In the genomic region with DNA sequence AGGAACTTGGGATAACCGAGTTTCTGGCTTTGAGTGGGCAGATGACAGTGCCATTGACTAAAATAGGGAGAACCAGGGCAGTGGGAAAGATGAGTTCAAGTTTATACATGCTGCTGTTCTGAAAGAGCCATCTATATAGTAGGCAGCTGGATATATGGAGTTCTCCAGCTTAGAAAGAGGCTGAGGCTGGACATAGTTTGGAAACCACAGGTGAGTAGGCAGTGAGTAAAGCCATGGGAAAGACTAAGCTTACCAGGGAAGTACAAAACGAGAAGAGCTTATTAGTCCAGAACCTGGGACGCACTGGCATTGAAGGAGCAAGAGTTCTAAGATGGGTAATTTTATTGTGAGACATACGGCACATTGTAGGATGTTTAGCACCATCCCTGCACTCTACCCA, we compare ENCODE assay signal across 11 cellular contexts. TPM values are rescaled to one million over a fixed set of nuclear protein-coding genes. Genes with fewer than 3 reads are reported as not detected.
DNase-seq lines count a peak whose midpoint lies in the region; ATAC-seq lines count a peak whose summit lies in the region.
"Had no signal": no experiment of that assay in that cellular context is flagged by ENCODE, and none has a peak within 500 bp of the region (broad histone marks: within the 10 kb centered on the region; RNA-seq: fewer than 3 reads in every experiment).

No MANE protein-coding gene starts in this region.

- no peaks in the 10 kb centered on the region for H3K27me3 Mint-ChIP-seq in activated CD4-positive, alpha-beta T cell treated with anti-CD3 and anti-CD28 coated beads for 36 hours
- H3K27me3 Mint-ChIP-seq in T-cell = no peaks in the 10 kb centered on the region
- no peaks in the 10 kb centered on the region for H3K27me3 Mint-ChIP-seq in stimulated activated memory B cell treated with anti-CD40 and anti-IgM and Interleukin-4, amounts not matched to agents 10 μg/mL and 1 μg/mL and 100 μg/mL, for 72 hours

- peak overlapping the region; percentile 6 for H3K27ac Mint-ChIP-seq in activated CD4-positive, alpha-beta T cell treated with anti-CD3 and anti-CD28 coated beads for 36 hours
- peak overlapping the region; percentile 19 to 44 for H3K27ac Mint-ChIP-seq in T-cell
- H3K27ac Mint-ChIP-seq in stimulated activated memory B cell treated with anti-CD40 and anti-IgM and Interleukin-4, amounts not matched to agents 10 μg/mL and 1 μg/mL and 100 μg/mL, for 72 hours = peak overlapping the region; percentile 4

- H3K4me1 Mint-ChIP-seq in activated CD4-positive, alpha-beta T cell treated with anti-CD3 and anti-CD28 coated beads for 36 hours = peaks cover 28% of the 10 kb centered on the region
- peaks cover 11 to 28% (median 21%) of the 10 kb centered on the region in 3 donors for H3K4me1 Mint-ChIP-seq in T-cell
- peaks cover 13% of the 10 kb centered on the region for H3K4me1 Mint-ChIP-seq in stimulated activated memory B cell treated with anti-CD40 and anti-IgM and Interleukin-4, amounts not matched to agents 10 μg/mL and 1 μg/mL and 100 μg/mL, for 72 hours

- ATAC-seq in activated CD4-positive, alpha-beta T cell treated with anti-CD3 and anti-CD28 coated beads for 36 hours = no peak
- ATAC-seq in T-cell (replicated peaks in 1 of 4) (peak in 1 of 4 experiments; percentile 19), GM18873 (IDR thresholded peaks at IDR 0.05; ENCODE audit: low FRiP score, unreplicated experiment) (no peak)
- no peak for ATAC-seq in stimulated activated memory B cell treated with anti-CD40 and anti-IgM and Interleukin-4, amounts not matched to agents 10 μg/mL and 1 μg/mL and 100 μg/mL, for 72 hours

- no peaks in the 10 kb centered on the region for H3K9me3 Mint-ChIP-seq in activated CD4-positive, alpha-beta T cell treated with anti-CD3 and anti-CD28 coated beads for 36 hours (ENCODE audit: low read depth)
- no peaks in the 10 kb centered on the region for H3K9me3 Mint-ChIP-seq in T-cell
- H3K9me3 Mint-ChIP-seq in stimulated activated memory B cell treated with anti-CD40 and anti-IgM and Interleukin-4, amounts not matched to agents 10 μg/mL and 1 μg/mL and 100 μg/mL, for 72 hours = no peaks in the 10 kb centered on the region

- CTCF ChIA-PET in activated CD4-positive, alpha-beta T cell treated with anti-CD3 and anti-CD28 coated beads for 36 hours (lab: Charles Lee) = no interaction called here
- CTCF ChIA-PET in T-cell (lab: Charles Lee) = no interaction called here

- POLR2A ChIA-PET in activated CD4-positive, alpha-beta T cell treated with anti-CD3 and anti-CD28 coated beads for 36 hours (lab: Charles Lee) = no interaction called here
- POLR2A ChIA-PET in T-cell (lab: Charles Lee) = interaction anchor here (0.5 to 0.6 kb wide), 2 partner anchors 12 to 610 kb away, joined by 3 to 4 read pairs; no protein-coding TSS in a partner anchor

- no peak for DNase-seq in activated CD4-positive, alpha-beta T cell treated with anti-CD3 and anti-CD28 coated beads for 36 hours
- no peak for DNase-seq in activated CD4-positive, alpha-beta T cell treated with anti-CD3 and anti-CD28 coated beads, Interleukin-2, amount 50 U/mL, for 4 hours
- DNase-seq in T-cell (no peak), kidney tubule cell (ENCODE audit: low spot score) (peak; percentile 57), globus pallidus (ENCODE audit: low spot score) (no peak), NCI-H345 (lab: John Stamatoyannopoulos, UW) (no peak)
- DNase-seq: NCI-H1105 treated with DMSO at 0.1 percent for 48 hours; NK-92 treated with Interleukin-12 subunit alpha and Interleukin-12 subunit beta, amount 100 ng/mL, for 24 hours; retina had no signal

- H3K4me3 Mint-ChIP-seq in activated CD4-positive, alpha-beta T cell treated with anti-CD3 and anti-CD28 coated beads for 36 hours = no peak overlapping the region
- no peak overlapping the region for H3K4me3 Mint-ChIP-seq in T-cell
- no peak overlapping the region for H3K4me3 Mint-ChIP-seq in stimulated activated memory B cell treated with anti-CD40 and anti-IgM and Interleukin-4, amounts not matched to agents 10 μg/mL and 1 μg/mL and 100 μg/mL, for 72 hours

- intact Hi-C loops in activated CD4-positive, alpha-beta T cell treated with anti-CD3 and anti-CD28 coated beads for 36 hours (cut with DNase I, micrococcal nuclease) = loop anchor here (2.0 to 5.0 kb wide), 2 partner anchors 55 to 110 kb away; a partner anchor contains a TSS

- H3K36me3 Mint-ChIP-seq in activated CD4-positive, alpha-beta T cell treated with anti-CD3 and anti-CD28 coated beads for 36 hours (ENCODE audit: low read depth) = peaks cover 7% of the 10 kb centered on the region
- H3K36me3 Mint-ChIP-seq in T-cell = no peaks in the 10 kb centered on the region
- H3K36me3 Mint-ChIP-seq in stimulated activated memory B cell treated with anti-CD40 and anti-IgM and Interleukin-4, amounts not matched to agents 10 μg/mL and 1 μg/mL and 100 μg/mL, for 72 hours = no peaks in the 10 kb centered on the region

RNA-seq across cellular contexts. Expression of a gene that starts 54.2 kb away (rescaled TPM):
- total RNA-seq in activated CD4-positive, alpha-beta T cell treated with anti-CD3 and anti-CD28 coated beads for 36 hours = 10 to 100 TPM; 39.5 to 48.3 TPM
- 100 to 1,000 TPM in 2 of 5 donors, 10 to 100 TPM in 3; 90.5 to 111 (median 98.4) TPM for total RNA-seq in T-cell
